ENCODE assay signal across 13 cellular contexts in the genomic region with DNA sequence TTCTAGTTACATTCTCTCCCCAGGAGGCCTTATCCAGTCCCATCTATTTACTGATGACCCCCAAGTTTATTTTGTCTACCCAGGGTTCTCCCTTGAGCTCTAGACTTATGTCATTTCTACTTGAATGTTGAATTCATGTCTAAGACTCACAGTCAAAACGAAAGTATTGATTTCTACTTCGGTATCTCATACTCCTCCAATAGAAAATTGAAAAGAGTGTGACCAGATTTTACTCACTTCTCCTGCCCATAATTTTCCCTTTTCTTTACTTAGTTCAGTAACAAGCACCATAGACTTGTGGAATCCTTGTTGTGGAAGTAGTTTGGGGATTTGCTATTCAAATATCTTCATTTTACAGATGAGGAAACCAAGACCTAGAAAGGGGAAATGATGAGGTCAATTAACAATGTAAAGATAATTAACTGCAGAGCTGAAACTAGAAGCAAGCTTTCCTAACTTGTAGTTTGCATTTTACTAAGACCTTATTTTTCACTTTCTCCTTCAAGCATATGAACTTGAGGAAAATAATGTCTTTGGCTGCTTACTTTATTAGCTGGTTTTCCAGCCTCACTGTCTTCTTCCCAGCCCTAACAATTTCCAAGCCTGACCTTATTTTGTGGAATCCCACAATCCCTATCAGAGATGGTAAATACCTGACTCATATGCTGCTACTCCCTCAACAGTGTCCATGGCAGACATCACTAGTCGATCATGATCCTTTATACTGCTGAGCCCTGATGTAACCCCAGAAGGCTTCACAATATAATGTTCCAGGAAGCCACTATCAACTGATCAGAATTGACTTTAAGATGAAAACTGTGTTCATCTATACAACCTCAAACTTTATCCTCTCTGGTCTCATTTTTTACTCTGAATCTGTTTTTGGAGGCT.
DNase-seq lines count a peak whose midpoint lies in the region; ATAC-seq and TF ChIP-seq lines count a peak whose summit lies in the region.
"Had no signal": no experiment of that assay in that cellular context is flagged by ENCODE, and none has a peak within 500 bp of the region (broad histone marks: within the 10 kb centered on the region; RNA-seq: fewer than 3 reads in every experiment).

No MANE protein-coding gene starts in this region.

- no peak overlapping the region for H3K9ac ChIP-seq in Karpas-422 (ENCODE audit: low read length)

- H3K36me3 ChIP-seq in hepatocyte (replicated peaks; ENCODE audit: insufficient read depth, low read depth) (no peaks in the 10 kb centered on the region), Karpas-422 (ENCODE audit: insufficient read depth, low read length) (no peaks in the 10 kb centered on the region)
- H3K36me3 ChIP-seq: vagina had no signal

- H3K9me2 ChIP-seq in hepatocyte (replicated peaks; ENCODE audit: insufficient read depth) = no peaks in the 10 kb centered on the region
- no peaks in the 10 kb centered on the region for H3K9me2 ChIP-seq in Karpas-422 (replicated peaks; ENCODE audit: insufficient read depth, low read length)

- 87% methylated on average over 3 of the region's 3 CpGs for WGBS in hepatocyte (ENCODE audit: low lambda C conversion rate, missing lambda C conversion rate)

- no peak for TF ChIP-seq CTCF in hepatocyte (IDR thresholded peaks at IDR 0.05; ENCODE audit: poor library complexity)

- DNase-seq in hepatocyte (ENCODE audit: low spot score) = peak; percentile 32
- no peak for DNase-seq in COLO668 (lab: John Stamatoyannopoulos, UW; ENCODE audit: unreplicated experiment)
- DNase-seq in ureter (ENCODE audit: low spot score) = no peak
- no peak for DNase-seq in Karpas-422
- no peak for DNase-seq in NCI-H446 (lab: John Stamatoyannopoulos, UW)
- DNase-seq: amygdala, DMS153, NCI-H1436 had no signal

- ATAC-seq in GM18868 (IDR thresholded peaks at IDR 0.05; ENCODE audit: unreplicated experiment) (peak; percentile 95), GM21576 (IDR thresholded peaks at IDR 0.05; ENCODE audit: unreplicated experiment) (peak; percentile 79), HG03139 (IDR thresholded peaks at IDR 0.05; ENCODE audit: unreplicated experiment) (peak; percentile 85)
- ATAC-seq: Right ventricle myocardium inferior had no signal

- H3K27ac ChIP-seq in hepatocyte (peak overlapping the region; percentile 68), Karpas-422 (ENCODE audit: low read length) (no peak overlapping the region)
- H3K27ac ChIP-seq: vagina had no signal

- H3K4me2 ChIP-seq in hepatocyte = no peak overlapping the region
- H3K4me2 ChIP-seq in Karpas-422 (ENCODE audit: low read depth, low read length, poor library complexity, severe bottlenecking) = no peak overlapping the region

- H3K79me2 ChIP-seq in hepatocyte (no peaks in the 10 kb centered on the region), Karpas-422 (ENCODE audit: low read length) (no peaks in the 10 kb centered on the region)

- H3K4me3 ChIP-seq in hepatocyte (no peak overlapping the region), Karpas-422 (ENCODE audit: low read length) (no peak overlapping the region)
- H3K4me3 ChIP-seq: vagina had no signal

- H3K27me3 ChIP-seq in hepatocyte = no peaks in the 10 kb centered on the region
- no peaks in the 10 kb centered on the region for H3K27me3 ChIP-seq in Karpas-422 (ENCODE audit: low read length)
- H3K27me3 ChIP-seq: vagina had no signal

- H3K4me1 ChIP-seq in hepatocyte (ENCODE audit: insufficient read depth) (peaks cover 9% of the 10 kb centered on the region), Karpas-422 (ENCODE audit: low read length) (peaks cover 11% of the 10 kb centered on the region)
- H3K4me1 ChIP-seq: vagina had no signal

- H3K9me3 ChIP-seq in hepatocyte (ENCODE audit: low read depth) (no peaks in the 10 kb centered on the region), Karpas-422 (ENCODE audit: low read length) (no peaks in the 10 kb centered on the region)
- H3K9me3 ChIP-seq: vagina had no signal

- H2AFZ ChIP-seq in hepatocyte (no peak overlapping the region), Karpas-422 (ENCODE audit: low read length) (no peak overlapping the region)

- no peaks in the 10 kb centered on the region for H4K20me1 ChIP-seq in hepatocyte (ENCODE audit: insufficient read depth, poor library complexity, severe bottlenecking)
- H4K20me1 ChIP-seq in Karpas-422 (ENCODE audit: insufficient read depth, low read depth, low read length) = no peaks in the 10 kb centered on the region
